ENCODE assay signal across 23 cellular contexts in genomic region chr6:143333081-143333480, GRCh38.
A peak's percentile ranks its signal among the peaks of the same experiment; 100 is the strongest.
DNase-seq lines count a peak whose midpoint lies in the region; FAIRE-seq and TF ChIP-seq lines count a peak whose summit lies in the region.
"Had no signal": no experiment of that assay in that cellular context is flagged by ENCODE, and none has a peak within 500 bp of the region (broad histone marks: within the 10 kb centered on the region; RNA-seq: fewer than 3 reads in every experiment).

No MANE protein-coding gene starts in this region.

- H3K27me3 ChIP-seq in bronchial epithelial cell (ENCODE audit: control insufficient read depth, insufficient read depth, low read length): no peaks in the 10 kb centered on the region
- H3K27me3 ChIP-seq: cardiac muscle cell, tibial nerve had no signal

- peak; percentile 64 for FAIRE-seq in bronchial epithelial cell (lab: Jason Lieb, UNC)

- no peaks in the 10 kb centered on the region for H3K27me3 Mint-ChIP-seq in neural crest cell (ENCODE audit: low read depth)
- H3K27me3 Mint-ChIP-seq: activated naive CD4-positive, alpha-beta T cell treated with anti-CD3 and anti-CD28 coated beads, Interleukin-2, amount 10 ng/mL, durations not matched to agents 7 days and 5 days; memory B cell had no signal

- H3K4me1 Mint-ChIP-seq in neural crest cell: peaks cover 3% of the 10 kb centered on the region
- H3K4me1 Mint-ChIP-seq: activated naive CD4-positive, alpha-beta T cell treated with anti-CD3 and anti-CD28 coated beads, Interleukin-2, amount 10 ng/mL, durations not matched to agents 7 days and 5 days had no signal

- H3K9me3 Mint-ChIP-seq in neural crest cell: no peaks in the 10 kb centered on the region
- H3K9me3 Mint-ChIP-seq: activated naive CD4-positive, alpha-beta T cell treated with anti-CD3 and anti-CD28 coated beads, Interleukin-2, amount 10 ng/mL, durations not matched to agents 7 days and 5 days; activated T-helper 1 cell treated with anti-CD3 and anti-CD28 coated beads, Interleukin-12 subunit alpha, Interleukin-12 subunit beta, Interleukin-2, Interleukin-4 antibody, amounts not matched to agents 30 ng/mL and 10 ng/mL and 1 ng/mL, durations not matched to agents 14 hours and 24 hours and 36 hours had no signal

- peak; percentile 59 for DNase-seq in EH (ENCODE audit: low read depth)
- DNase-seq in LHCN-M2 (ENCODE audit: low read depth): peak; percentile 70
- DNase-seq in bronchial epithelial cell (ENCODE audit: low read depth): peak; percentile 96
- no peak for DNase-seq in neural crest cell (ENCODE audit: low read depth, low spot score)
- no peak for DNase-seq in ureter (ENCODE audit: low spot score)
- no peak for DNase-seq in NCI-H187 (lab: John Stamatoyannopoulos, UW)
- no peak for DNase-seq in activated effector memory CD4-positive, alpha-beta T cell treated with anti-CD3 and anti-CD28 coated beads, Interleukin-2, amount 50 U/mL, for 16 hours
- no peak for DNase-seq in activated CD4-positive, alpha-beta T cell treated with anti-CD3 and anti-CD28 coated beads, Interleukin-2, amount 50 U/mL, for 1 hour
- DNase-seq: activated CD4-positive, alpha-beta T cell treated with anti-CD3 and anti-CD28 coated beads, Interleukin-2, amount 50 U/mL, for 48 hours; activated CD8-positive, alpha-beta memory T cell treated with anti-CD3 and anti-CD28 coated beads, Interleukin-2, amount 50 U/mL, for 4 hours; activated naive CD4-positive, alpha-beta T cell treated with anti-CD3 and anti-CD28 coated beads, Interleukin-2, amount 10 ng/mL, durations not matched to agents 7 days and 5 days; effector memory CD4-positive, alpha-beta T cell; foreskin melanocyte; GF-D8; left colon; NCI-H524 treated with DMSO at 0.1 percent for 48 hours; posterior cingulate gyrus; T-helper 1 cell had no signal

- TF ChIP-seq CTCF in bronchial epithelial cell (IDR thresholded peaks at IDR 0.05; ENCODE audit: insufficient read depth, low read length, severe bottlenecking) (no peak), neural crest cell (conservative IDR thresholded peaks at IDR 0.05) (no peak)

- peaks cover 5% of the 10 kb centered on the region for H3K36me3 Mint-ChIP-seq in neural crest cell (ENCODE audit: low read depth)
- H3K36me3 Mint-ChIP-seq: activated naive CD4-positive, alpha-beta T cell treated with anti-CD3 and anti-CD28 coated beads, Interleukin-2, amount 10 ng/mL, durations not matched to agents 7 days and 5 days had no signal

- H3K27ac Mint-ChIP-seq in neural crest cell (ENCODE audit: unreplicated experiment): peak overlapping the region; percentile 36
- H3K27ac Mint-ChIP-seq: activated naive CD4-positive, alpha-beta T cell treated with anti-CD3 and anti-CD28 coated beads, Interleukin-2, amount 10 ng/mL, durations not matched to agents 7 days and 5 days; activated T-helper 1 cell treated with anti-CD3 and anti-CD28 coated beads, Interleukin-12 subunit alpha, Interleukin-12 subunit beta, Interleukin-2, Interleukin-4 antibody, amounts not matched to agents 30 ng/mL and 10 ng/mL and 1 ng/mL, durations not matched to agents 14 hours and 24 hours and 36 hours; memory B cell had no signal

- H3K4me3 ChIP-seq in bronchial epithelial cell (ENCODE audit: low read depth, low read length): no peak overlapping the region
- H3K4me3 ChIP-seq: cardiac muscle cell, coronary artery, tibial nerve had no signal

- H3K4me3 Mint-ChIP-seq in neural crest cell: no peak overlapping the region
- H3K4me3 Mint-ChIP-seq: activated naive CD4-positive, alpha-beta T cell treated with anti-CD3 and anti-CD28 coated beads, Interleukin-2, amount 10 ng/mL, durations not matched to agents 7 days and 5 days; activated T-helper 1 cell treated with anti-CD3 and anti-CD28 coated beads, Interleukin-12 subunit alpha, Interleukin-12 subunit beta, Interleukin-2, Interleukin-4 antibody, amounts not matched to agents 30 ng/mL and 10 ng/mL and 1 ng/mL, durations not matched to agents 14 hours and 24 hours and 36 hours; memory B cell had no signal

- no peaks in the 10 kb centered on the region for H3K36me3 ChIP-seq in bronchial epithelial cell (ENCODE audit: control insufficient read depth, insufficient read depth, low read length)
- H3K36me3 ChIP-seq: cardiac muscle cell had no signal

Comparison
In these comparisons a context has a peak if more than half of its experiments do, and no peak if none do; other contexts are left out.
1. DNase-seq: peak in EH (single experiment), LHCN-M2 (single experiment) and bronchial epithelial cell (single experiment); none in neural crest cell (single experiment), ureter (single experiment), NCI-H187 (0 of 2), activated effector memory CD4-positive, alpha-beta T cell treated with anti-CD3 and anti-CD28 coated beads, Interleukin-2, amount 50 U/mL, for 16 hours (single experiment) and activated CD4-positive, alpha-beta T cell treated with anti-CD3 and anti-CD28 coated beads, Interleukin-2, amount 50 U/mL, for 1 hour (single experiment).